1 cellular context compared by ENCODE assay signal in genomic region chr6:45432944-45433343, GRCh38.
TF ChIP-seq lines count a peak whose summit lies in the region.

No MANE protein-coding gene starts in this region.

TF ChIP-seq in K562, 482 proteins besides CTCF, POLR2A, EP300 and RAD21 (continued from another document):
- TF ChIP-seq RERE (CRISPR knock-in tag; IDR thresholded peaks at IDR 0.05; ENCODE audit: borderline replicate concordance) = no peak
- TF ChIP-seq ZNF740 (CRISPR knock-in tag; IDR thresholded peaks at IDR 0.05) = no peak
- TF ChIP-seq ZNF740 (tag; IDR thresholded peaks at IDR 0.05) = no peak
- no peak for TF ChIP-seq SAFB2 (IDR thresholded peaks at IDR 0.05; ENCODE audit: borderline replicate concordance, low read depth, low read length, severe bottlenecking)
- no peak for TF ChIP-seq HDAC1 (IDR thresholded peaks at IDR 0.05)
- TF ChIP-seq PATZ1 (CRISPR knock-in tag; IDR thresholded peaks at IDR 0.05; ENCODE audit: borderline replicate concordance) = 0 out of 2 replicates have a peak, but pooled peaks have one; percentile 30
- TF ChIP-seq TEAD1 (CRISPR knock-in tag; IDR thresholded peaks at IDR 0.05) = no peak
- TF ChIP-seq NFIC (IDR thresholded peaks at IDR 0.05) = peak; percentile 25; the same call in 1 of the 2 replicates
- no peak for TF ChIP-seq GATAD2B (IDR thresholded peaks at IDR 0.05; ENCODE audit: borderline replicate concordance)
- TF ChIP-seq SRF (CRISPR knock-in tag; IDR thresholded peaks at IDR 0.05) = no peak
- TF ChIP-seq ZNF274 (IDR thresholded peaks at IDR 0.05; ENCODE audit: borderline replicate concordance, low read depth, low read length) = no peak
- TF ChIP-seq RBM39 (optimal IDR thresholded peaks at IDR 0.05; ENCODE audit: low read depth, low read length) = no peak
